ENCODE assay signal across 24 cellular contexts in the genomic region with DNA sequence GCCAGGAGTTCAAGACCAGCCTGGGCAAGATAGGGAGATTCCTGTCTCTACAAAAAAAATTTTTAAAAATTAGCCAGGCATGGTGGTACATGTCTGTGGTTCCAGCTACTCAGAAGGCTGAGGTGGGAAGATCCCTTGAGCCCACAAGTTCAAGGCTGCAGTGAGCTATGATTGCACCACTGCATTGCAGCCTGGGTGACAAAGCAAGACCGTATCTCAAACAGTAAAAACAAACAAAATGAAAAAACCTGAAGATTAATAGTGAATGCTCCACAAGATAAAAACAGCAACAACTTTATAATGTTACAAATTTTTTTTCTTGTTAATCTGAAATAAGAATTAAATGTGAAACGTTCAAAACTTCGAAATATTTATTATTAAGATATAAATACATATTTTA. TPM values are rescaled to one million over a fixed set of nuclear protein-coding genes. Genes with fewer than 3 reads are reported as not detected.
A peak's percentile ranks its signal among the peaks of the same experiment; 100 is the strongest.
DNase-seq lines count a peak whose midpoint lies in the region; ATAC-seq and TF ChIP-seq lines count a peak whose summit lies in the region.
"Had no signal": no experiment of that assay in that cellular context is flagged by ENCODE, and none has a peak within 500 bp of the region (broad histone marks: within the 10 kb centered on the region; RNA-seq: fewer than 3 reads in every experiment).

No MANE protein-coding gene starts in this region.

- no peak for TF ChIP-seq CTCF in MCF 10A (IDR thresholded peaks at IDR 0.05; ENCODE audit: unreplicated experiment)
- no peak for TF ChIP-seq CTCF in gastrocnemius medialis (IDR thresholded peaks at IDR 0.05 in 4 of 5, conservative IDR thresholded peaks at IDR 0.05 in 1 of 5)

- H3K27me3 Mint-ChIP-seq in stimulated activated naive CD8-positive, alpha-beta T cell treated with anti-CD3 and anti-CD28 coated beads, Interleukin-15, Interleukin-2, amounts not matched to agents 100 ng/mL and 50 ng/mL, for 24 hours: no peaks in the 10 kb centered on the region
- H3K27me3 Mint-ChIP-seq in T-helper 17 cell (no peaks in the 10 kb centered on the region), MCF 10A (ENCODE audit: insufficient read depth, unreplicated experiment) (no peaks in the 10 kb centered on the region)

- H3K4me3 ChIP-seq in effector memory CD4-positive, alpha-beta T cell (ENCODE audit: insufficient read depth, low read depth, low read length, poor library complexity, severe bottlenecking): no peak overlapping the region
- H3K4me3 ChIP-seq in gastrocnemius medialis: no peak overlapping the region
- H3K4me3 ChIP-seq: adrenal gland, GM23248, left ventricle myocardium inferior, pancreas, right atrium auricular region, stomach had no signal

- H3K4me1 ChIP-seq in effector memory CD4-positive, alpha-beta T cell (ENCODE audit: control insufficient read depth, insufficient read depth, low read length, poor library complexity, severe bottlenecking): peaks cover 9% of the 10 kb centered on the region
- H3K4me1 ChIP-seq in gastrocnemius medialis: peaks cover 17% of the 10 kb centered on the region in 2 donors

- no peak for TF ChIP-seq POLR2A in gastrocnemius medialis (IDR thresholded peaks at IDR 0.05)

- in situ Hi-C loops in gastrocnemius medialis (cut with MboI; ENCODE audit: low sequenced_read_pairs in 4 of 4): loop anchor here in 2 of 4 donors (10.0 to 25.0 kb wide), 3 partner anchors 174 to 1326 kb away; a partner anchor contains a TSS

- no peaks in the 10 kb centered on the region for H3K9me3 ChIP-seq in T-helper 17 cell (ENCODE audit: control insufficient read depth, low read length, poor library complexity, severe bottlenecking)
- H3K9me3 ChIP-seq in effector memory CD4-positive, alpha-beta T cell (ENCODE audit: control insufficient read depth, low read length): no peaks in the 10 kb centered on the region
- H3K9me3 ChIP-seq in gastrocnemius medialis: no peaks in the 10 kb centered on the region
- H3K9me3 ChIP-seq: adrenal gland, left ventricle myocardium inferior, pancreas, right atrium auricular region, stomach had no signal

- H3K4me1 Mint-ChIP-seq in stimulated activated naive CD8-positive, alpha-beta T cell treated with anti-CD3 and anti-CD28 coated beads, Interleukin-15, Interleukin-2, amounts not matched to agents 100 ng/mL and 50 ng/mL, for 24 hours (ENCODE audit: low read depth): peaks cover 45% of the 10 kb centered on the region
- H3K4me1 Mint-ChIP-seq in T-helper 17 cell: peaks cover 17% of the 10 kb centered on the region
- H3K4me1 Mint-ChIP-seq in MCF 10A (ENCODE audit: insufficient read depth, unreplicated experiment): peaks cover 11% of the 10 kb centered on the region

- H3K27me3 ChIP-seq in effector memory CD4-positive, alpha-beta T cell (replicated peaks; ENCODE audit: control insufficient read depth, insufficient read depth, low read length, poor library complexity, severe bottlenecking): no peaks in the 10 kb centered on the region
- no peaks in the 10 kb centered on the region for H3K27me3 ChIP-seq in gastrocnemius medialis
- H3K27me3 ChIP-seq: adrenal gland, pancreas, right atrium auricular region, stomach had no signal

- no peak for DNase-seq in stimulated activated naive CD8-positive, alpha-beta T cell treated with anti-CD3 and anti-CD28 coated beads, Interleukin-15, Interleukin-2, amounts not matched to agents 100 U/mL and 50 U/mL, for 24 hours
- DNase-seq in T-helper 17 cell (no peak), MCF 10A (ENCODE audit: unreplicated experiment) (no peak), gastrocnemius medialis (no peak)
- no peak for DNase-seq in effector memory CD4-positive, alpha-beta T cell
- DNase-seq: activated T-cell treated with anti-CD3 and anti-CD28 coated beads, Interleukin-2, amount 50 U/mL, for 1 hour; endodermal cell; GM23248; hypothalamus; KBM-7; left ventricle myocardium inferior; MM.1S; NCI-H1417; NCI-H446; pancreas; stimulated activated CD4-positive, alpha-beta T cell treated with anti-CD3 and anti-CD28 coated beads, Interleukin-4, amount 100 ng/mL, for 24 hours; stomach; trophoblast cell; WERI-Rb-1 had no signal

- intact Hi-C loops in MCF 10A (cut with micrococcal nuclease): no loop called here
- intact Hi-C loops in gastrocnemius medialis (cut with DNase I; ENCODE audit: low total_unique reads): loop anchor here (10.0 kb wide), 1 partner anchor 1582 kb away; a partner anchor contains a TSS

- peak overlapping the region; percentile 100 for H3K27ac Mint-ChIP-seq in stimulated activated naive CD8-positive, alpha-beta T cell treated with anti-CD3 and anti-CD28 coated beads, Interleukin-15, Interleukin-2, amounts not matched to agents 100 ng/mL and 50 ng/mL, for 24 hours
- H3K27ac Mint-ChIP-seq in T-helper 17 cell (peak overlapping the region; percentile 98), MCF 10A (ENCODE audit: low read depth, unreplicated experiment) (no peak overlapping the region)
- H3K27ac Mint-ChIP-seq: endodermal cell had no signal

- no peak for ATAC-seq in stimulated activated naive CD8-positive, alpha-beta T cell treated with anti-CD3 and anti-CD28 coated beads, Interleukin-15, Interleukin-2, amounts not matched to agents 100 U/mL and 50 U/mL, for 24 hours
- no peak for ATAC-seq in T-helper 17 cell
- no peak for ATAC-seq in HG03196 (IDR thresholded peaks at IDR 0.05; ENCODE audit: unreplicated experiment)
- ATAC-seq in gastrocnemius medialis: no peak
- ATAC-seq: pancreas had no signal

- POLR2A ChIA-PET in MCF 10A (lab: Yijun Ruan, JAX): interaction anchor here (1.0 to 5.0 kb wide), 4 partner anchors 65 to 174 kb away, joined by 4 to 78 read pairs (median 18); no protein-coding TSS in a partner anchor

- no peaks in the 10 kb centered on the region for H3K9me3 Mint-ChIP-seq in stimulated activated naive CD8-positive, alpha-beta T cell treated with anti-CD3 and anti-CD28 coated beads, Interleukin-15, Interleukin-2, amounts not matched to agents 100 ng/mL and 50 ng/mL, for 24 hours
- no peaks in the 10 kb centered on the region for H3K9me3 Mint-ChIP-seq in MCF 10A (ENCODE audit: unreplicated experiment)
- H3K9me3 Mint-ChIP-seq: endodermal cell, nephron had no signal

- no peak overlapping the region for H3K4me3 Mint-ChIP-seq in stimulated activated naive CD8-positive, alpha-beta T cell treated with anti-CD3 and anti-CD28 coated beads, Interleukin-15, Interleukin-2, amounts not matched to agents 100 ng/mL and 50 ng/mL, for 24 hours
- H3K4me3 Mint-ChIP-seq in T-helper 17 cell: no peak overlapping the region
- no peak overlapping the region for H3K4me3 Mint-ChIP-seq in MCF 10A (ENCODE audit: unreplicated experiment)
- H3K4me3 Mint-ChIP-seq: endodermal cell had no signal

- CTCF ChIA-PET in MCF 10A (lab: Yijun Ruan, JAX): interaction anchor here (0.6 to 4.5 kb wide), 8 partner anchors 11 to 259 kb away, joined by 3 to 142 read pairs (median 10); a partner anchor contains a TSS

- peaks cover 37% of the 10 kb centered on the region for H3K36me3 Mint-ChIP-seq in stimulated activated naive CD8-positive, alpha-beta T cell treated with anti-CD3 and anti-CD28 coated beads, Interleukin-15, Interleukin-2, amounts not matched to agents 100 ng/mL and 50 ng/mL, for 24 hours (ENCODE audit: low read depth)
- H3K36me3 Mint-ChIP-seq in T-helper 17 cell (ENCODE audit: low read depth): no peaks in the 10 kb centered on the region
- peaks cover 16% of the 10 kb centered on the region for H3K36me3 Mint-ChIP-seq in MCF 10A (ENCODE audit: insufficient read depth, unreplicated experiment)

- H3K36me3 ChIP-seq in effector memory CD4-positive, alpha-beta T cell (ENCODE audit: control insufficient read depth, insufficient read depth, low read length): no peaks in the 10 kb centered on the region
- no peaks in the 10 kb centered on the region for H3K36me3 ChIP-seq in gastrocnemius medialis
- H3K36me3 ChIP-seq: adrenal gland, pancreas, right atrium auricular region had no signal

- peak overlapping the region; percentile 7 for H3K27ac ChIP-seq in effector memory CD4-positive, alpha-beta T cell (ENCODE audit: insufficient read depth, low read length, poor library complexity, severe bottlenecking)
- no peak overlapping the region for H3K27ac ChIP-seq in gastrocnemius medialis
- H3K27ac ChIP-seq: adrenal gland, left ventricle myocardium inferior, pancreas, right atrium auricular region, WERI-Rb-1 had no signal

- no TSS peak for BruUV-seq in MCF 10A (replicated peaks; lab: Mats Ljungman, UMichigan)

RNA-seq across cellular contexts. Expression of a gene that starts 2.7 kb away (rescaled TPM):
- total RNA-seq in T-helper 17 cell (10 to 100 TPM in 1 of 2 donors, 1 to 10 TPM in 1; 9.1 to 10.6 TPM), MCF 10A (2022) (18.4 and 19.5 TPM in 2 replicates), gastrocnemius medialis (1 to 10 TPM; 3.8 to 7.3 (median 4.7) TPM)

RNA-seq across cellular contexts. Expression of a gene that starts 28.6 kb away (rescaled TPM):
- total RNA-seq in T-helper 17 cell: 1 to 10 TPM in 1 of 2 donors, under 1 TPM in 1; 0.99 to 1.6 TPM
- total RNA-seq in MCF 10A (2022): 3.9 and 5.9 TPM in 2 replicates
- total RNA-seq in gastrocnemius medialis: under 1 TPM in 3 of 4 donors, not detected in 1; 0.16 to 0.27 (median 0.20) TPM
